In genomic region chr4:89684536-89684935, GRCh38 we compare ENCODE assay signal across 17 cellular contexts.
DNase-seq lines count a peak whose midpoint lies in the region; ATAC-seq, FAIRE-seq and TF ChIP-seq lines count a peak whose summit lies in the region.
"Had no signal": no experiment of that assay in that cellular context is flagged by ENCODE, and none has a peak within 500 bp of the region (broad histone marks: within the 10 kb centered on the region; RNA-seq: fewer than 3 reads in every experiment).

No MANE protein-coding gene starts in this region.

- no peak overlapping the region for H2AFZ ChIP-seq in mammary epithelial cell (ENCODE audit: low read depth, low read length)
- H2AFZ ChIP-seq in keratinocyte (ENCODE audit: control insufficient read depth, low read length), result no peak overlapping the region

- BruUV-seq in MCF 10A (replicated peaks; lab: Mats Ljungman, UMichigan) (no TSS peak), mammary epithelial cell (replicated peaks; lab: Mats Ljungman, UMichigan) (no TSS peak)

- FAIRE-seq in keratinocyte (lab: Jason Lieb, UNC), result no peak
- FAIRE-seq: GM19239, H1 had no signal

- 100% methylated on average over 1 of the region's 1 CpG for WGBS in mammary epithelial cell (ENCODE audit: low coverage, missing lambda C conversion rate)

- dilution Hi-C loops in mammary epithelial cell (cut with HindIII; ENCODE audit: low sequenced_read_pairs) (no loop called here), keratinocyte (cut with MboI; ENCODE audit: extremely low pct_ligation_motif_present, low sequenced_read_pairs) (no loop called here)

- ATAC-seq in natural killer cell, result no peak
- ATAC-seq: CD8-positive, alpha-beta T cell had no signal

- no peaks in the 10 kb centered on the region for H3K9me1 ChIP-seq in keratinocyte (ENCODE audit: control insufficient read depth, extremely low read depth, insufficient read depth, low read length)

- H3K27ac Mint-ChIP-seq in MCF 10A (ENCODE audit: low read depth, unreplicated experiment) (peak overlapping the region; percentile 4), natural killer cell (peak overlapping the region in 1 of 2 donors; percentile 79)
- H3K27ac Mint-ChIP-seq: CD14-positive monocyte; CD8-positive, alpha-beta T cell had no signal

- H3K4me3 ChIP-seq in breast epithelium, result no peak overlapping the region
- H3K4me3 ChIP-seq in mammary epithelial cell (replicated peaks in 1 of 3; ENCODE audit: insufficient read depth in 1 of 3, low read depth in 2 of 3, low read length in 3 of 3), result peak overlapping the region in 2 of 3 experiments; percentile 16 to 97
- no peak overlapping the region for H3K4me3 ChIP-seq in keratinocyte (ENCODE audit: control insufficient read depth in 2 of 3, extremely low read depth in 1 of 3, insufficient read depth in 2 of 3, low read depth in 1 of 3, low read length in 3 of 3)
- H3K4me3 ChIP-seq: HAP-1 had no signal

- H3K4me1 Mint-ChIP-seq in MCF 10A (ENCODE audit: insufficient read depth, unreplicated experiment) (peaks cover 30% of the 10 kb centered on the region), natural killer cell (peaks cover 18 to 26% of the 10 kb centered on the region in 2 donors)

- POLR2A ChIA-PET in MCF 10A (lab: Yijun Ruan, JAX), result interaction anchor here (0.6 to 7.1 kb wide), 3 partner anchors 22 to 1094 kb away, joined by 3 to 67 read pairs (median 4); no protein-coding TSS in a partner anchor

- no peak overlapping the region for H3K27ac ChIP-seq in breast epithelium
- H3K27ac ChIP-seq in mammary epithelial cell (ENCODE audit: insufficient read depth, low read depth, low read length), result no peak overlapping the region
- H3K27ac ChIP-seq in keratinocyte (ENCODE audit: control insufficient read depth, insufficient read depth, low read length), result no peak overlapping the region
- H3K27ac ChIP-seq: 22Rv1 had no signal

- H3K9me3 ChIP-seq in breast epithelium (no peaks in the 10 kb centered on the region), mammary epithelial cell (replicated peaks; ENCODE audit: insufficient read depth, low read length) (peaks cover 3% of the 10 kb centered on the region), keratinocyte (ENCODE audit: control insufficient read depth, low read depth, low read length) (no peaks in the 10 kb centered on the region)
- H3K9me3 ChIP-seq: HAP-1 had no signal

- H3K79me2 ChIP-seq in mammary epithelial cell (ENCODE audit: insufficient read depth, low read length), result peaks cover 62% of the 10 kb centered on the region
- peaks cover 40% of the 10 kb centered on the region for H3K79me2 ChIP-seq in keratinocyte (ENCODE audit: control insufficient read depth, insufficient read depth, low read length)

- no peak for TF ChIP-seq CTCF in MCF 10A (IDR thresholded peaks at IDR 0.05; ENCODE audit: unreplicated experiment)
- no peak for TF ChIP-seq CTCF in breast epithelium (IDR thresholded peaks at IDR 0.05)
- TF ChIP-seq CTCF in mammary epithelial cell (conservative IDR thresholded peaks at IDR 0.05 in 1 of 2, IDR thresholded peaks at IDR 0.05 in 1 of 2; ENCODE audit: extremely low read depth in 1 of 2, insufficient read depth in 1 of 2, low read depth in 1 of 2, low read length in 2 of 2), result no peak
- no peak for TF ChIP-seq CTCF in keratinocyte (optimal IDR thresholded peaks at IDR 0.05 in 1 of 3, IDR thresholded peaks at IDR 0.05 in 1 of 3, conservative IDR thresholded peaks at IDR 0.05 in 1 of 3; ENCODE audit: extremely low read depth in 1 of 3, insufficient read depth in 2 of 3, low read length in 3 of 3)
- no peak for TF ChIP-seq CTCF in natural killer cell (IDR thresholded peaks at IDR 0.05)

- H3K27me3 ChIP-seq in breast epithelium (no peaks in the 10 kb centered on the region), mammary epithelial cell (ENCODE audit: insufficient read depth, low read length) (no peaks in the 10 kb centered on the region), keratinocyte (ENCODE audit: control insufficient read depth, extremely low read depth, insufficient read depth, low read length) (no peaks in the 10 kb centered on the region)

- no peaks in the 10 kb centered on the region for H3K36me3 ChIP-seq in breast epithelium
- H3K36me3 ChIP-seq in mammary epithelial cell (ENCODE audit: insufficient read depth, low read length), result peaks cover 11% of the 10 kb centered on the region
- H3K36me3 ChIP-seq in keratinocyte (ENCODE audit: control insufficient read depth in 2 of 2, extremely low read depth in 1 of 2, insufficient read depth in 2 of 2, low read length in 2 of 2), result peaks cover 4 to 13% of the 10 kb centered on the region in 2 experiments
- H3K36me3 ChIP-seq: HAP-1 had no signal

- in situ Hi-C loops in mammary epithelial cell (cut with MboI; ENCODE audit: low sequenced_read_pairs in 2 of 2), result no loop called here

- H3K27me3 Mint-ChIP-seq in MCF 10A (ENCODE audit: insufficient read depth, unreplicated experiment) (no peaks in the 10 kb centered on the region), natural killer cell (ENCODE audit: low read depth in 2 of 2) (peaks cover 0 to 3% of the 10 kb centered on the region in 2 donors)

- CTCF ChIA-PET in MCF 10A (lab: Yijun Ruan, JAX) (interaction anchor here (1.6 kb wide), 1 partner anchor 27 kb away, joined by 5 read pairs; no protein-coding TSS in a partner anchor), mammary epithelial cell (lab: Charles Lee; ENCODE audit: low non-redundant PET) (no interaction called here)

- H3K36me3 Mint-ChIP-seq in MCF 10A (ENCODE audit: insufficient read depth, unreplicated experiment) (peaks cover 79% of the 10 kb centered on the region), natural killer cell (no peaks in the 10 kb centered on the region)
- H3K36me3 Mint-ChIP-seq: CD14-positive monocyte; CD8-positive, alpha-beta T cell had no signal

- DNase-seq in MCF 10A (ENCODE audit: unreplicated experiment) (no peak), breast epithelium (ENCODE audit: low spot score in 2 of 2) (no peak), mammary epithelial cell (no peak), keratinocyte (ENCODE audit: low read depth, low spot score) (no peak), natural killer cell (no peak), foreskin melanocyte (no peak)
- no peak for DNase-seq in activated CD4-positive, CD25-positive, alpha-beta regulatory T cell treated with anti-CD3 and anti-CD28 coated beads, Interleukin-2, amount 50 U/mL, for 72 hours
- DNase-seq: CD8-positive, alpha-beta T cell; COR-L47; DMS153; DMS79 treated with DMSO at 0.1 percent for 48 hours; GDM1 had no signal

- no peaks in the 10 kb centered on the region for H3K4me1 ChIP-seq in breast epithelium
- H3K4me1 ChIP-seq in mammary epithelial cell (ENCODE audit: insufficient read depth, low read length), result peaks cover 10% of the 10 kb centered on the region
- H3K4me1 ChIP-seq in keratinocyte (ENCODE audit: control insufficient read depth, extremely low read depth, insufficient read depth, low read length), result peaks cover 10% of the 10 kb centered on the region
- H3K4me1 ChIP-seq: HAP-1 had no signal

- H3K9ac ChIP-seq in mammary epithelial cell (ENCODE audit: insufficient read depth, low read length) (no peak overlapping the region), keratinocyte (ENCODE audit: control insufficient read depth, extremely low read depth, insufficient read depth, low read length) (no peak overlapping the region)

- intact Hi-C loops in MCF 10A (cut with micrococcal nuclease), result no loop called here
- intact Hi-C loops in breast epithelium (cut with DNase I; ENCODE audit: low total_unique reads), result no loop called here
- intact Hi-C loops in mammary epithelial cell (cut with micrococcal nuclease), result loop anchor here (5.0 kb wide), 1 partner anchor 153 kb away; the partner anchor contains the start of gene SNCA
- intact Hi-C loops in natural killer cell (cut with micrococcal nuclease), result no loop called here

- H4K20me1 ChIP-seq in mammary epithelial cell (ENCODE audit: insufficient read depth, low read length), result no peaks in the 10 kb centered on the region
- no peaks in the 10 kb centered on the region for H4K20me1 ChIP-seq in keratinocyte (ENCODE audit: control insufficient read depth, extremely low read depth, insufficient read depth, low read length)

- no peak for TF ChIP-seq POLR2A in breast epithelium (IDR thresholded peaks at IDR 0.05)

- H3K4me3 Mint-ChIP-seq in MCF 10A (ENCODE audit: unreplicated experiment), result peak overlapping the region; percentile 91
- no peak overlapping the region for H3K4me3 Mint-ChIP-seq in natural killer cell
- H3K4me3 Mint-ChIP-seq: CD14-positive monocyte; CD8-positive, alpha-beta T cell had no signal

- H3K9me3 Mint-ChIP-seq in MCF 10A (ENCODE audit: unreplicated experiment) (no peaks in the 10 kb centered on the region), natural killer cell (peaks cover under 1 to 5% of the 10 kb centered on the region in 2 donors)
- H3K9me3 Mint-ChIP-seq: CD8-positive, alpha-beta T cell had no signal

- H3K4me2 ChIP-seq in mammary epithelial cell (ENCODE audit: insufficient read depth, low read depth, low read length) (peak overlapping the region; percentile 93), keratinocyte (ENCODE audit: control insufficient read depth, extremely low read depth, insufficient read depth, low read depth, low read length) (peak overlapping the region; percentile 7)

Comparison
In these comparisons a context has a peak if more than half of its experiments do, and no peak if none do; other contexts are left out.
1. H3K4me3 ChIP-seq: peak in mammary epithelial cell (2 of 3); none in breast epithelium (0 of 3) and keratinocyte (0 of 3).